In the genomic region with DNA sequence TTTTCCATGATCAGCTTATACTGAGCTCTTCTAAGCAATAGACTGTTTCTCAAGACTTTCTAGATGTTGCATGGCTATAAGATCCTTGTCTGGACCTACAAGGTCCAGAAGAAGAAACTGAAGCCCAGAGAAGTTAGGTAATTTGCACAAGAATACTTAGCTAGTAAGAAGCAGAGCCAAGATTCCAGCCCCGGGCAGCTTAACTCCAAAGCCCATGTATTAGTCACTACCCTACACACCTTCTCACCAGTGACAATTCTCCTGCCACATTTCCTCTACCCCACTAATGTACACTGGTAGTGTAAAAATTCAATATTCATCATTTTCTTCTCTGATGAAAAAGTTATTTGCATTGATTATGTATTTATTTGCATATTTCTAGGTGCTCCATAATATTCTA, we compare ENCODE assay signal across 19 cellular contexts.
"Had no signal": no experiment of that assay in that cellular context is flagged by ENCODE, and none has a peak within 500 bp of the region (broad histone marks: within the 10 kb centered on the region; RNA-seq: fewer than 3 reads in every experiment).

No MANE protein-coding gene starts in this region.

- H3K4me3 ChIP-seq: lung, sigmoid colon, tibial nerve, uterus had no signal

- H3K36me3 Mint-ChIP-seq: mesothelial cell of epicardium, T-cell had no signal

- H3K27ac Mint-ChIP-seq: activated naive CD4-positive, alpha-beta T cell treated with anti-CD3 and anti-CD28 coated beads for 36 hours; mesothelial cell of epicardium; nephron; T-cell had no signal

- H3K27ac ChIP-seq: sigmoid colon, tibial nerve, uterus had no signal

- H3K36me3 ChIP-seq: sigmoid colon, tibial nerve, uterus had no signal

- H3K4me1 ChIP-seq: sigmoid colon, tibial nerve, uterus had no signal

- ATAC-seq: activated T-cell treated with anti-CD3 and anti-CD28 coated beads, Interleukin-2, amount 50 U/mL, for 4 hours; left lobe of liver; stimulated activated naive CD8-positive, alpha-beta T cell treated with anti-CD3 and anti-CD28 coated beads, Interleukin-15, Interleukin-2, amounts not matched to agents 100 U/mL and 50 U/mL, for 24 hours; T-cell had no signal

- H3K4me1 Mint-ChIP-seq: T-cell had no signal

- H3K9me3 ChIP-seq: sigmoid colon, tibial nerve, uterus had no signal

- H3K27me3 ChIP-seq: sigmoid colon, tibial nerve, uterus had no signal

- H3K27me3 Mint-ChIP-seq: T-cell had no signal

- H3K4me3 Mint-ChIP-seq: activated naive CD4-positive, alpha-beta T cell treated with anti-CD3 and anti-CD28 coated beads for 36 hours; activated T-cell treated with anti-CD3 and anti-CD28 coated beads, Interleukin-2, amount 50 U/mL, for 4 hours; mesothelial cell of epicardium; nephron; T-cell had no signal

- DNase-seq: activated CD4-positive, alpha-beta T cell treated with anti-CD3 and anti-CD28 coated beads, Interleukin-2, amount 50 U/mL, for 1 hour; activated CD8-positive, alpha-beta memory T cell treated with anti-CD3 and anti-CD28 coated beads, Interleukin-2, amount 50 U/mL, for 4 hours; activated naive CD4-positive, alpha-beta T cell treated with anti-CD3 and anti-CD28 coated beads for 36 hours; activated T-cell treated with anti-CD3 and anti-CD28 coated beads, Interleukin-2, amount 50 U/mL, for 4 hours; anterior cingulate cortex; effector CD8-positive, alpha-beta T cell; hypothalamus; kidney; sigmoid colon; stimulated activated CD4-positive, alpha-beta T cell treated with anti-CD3 and anti-CD28 coated beads, Interleukin-1b, Interleukin-23, amount 100 ng/mL, for 48 hours; stimulated activated naive CD8-positive, alpha-beta T cell treated with anti-CD3 and anti-CD28 coated beads, Interleukin-15, Interleukin-2, amounts not matched to agents 100 U/mL and 50 U/mL, for 24 hours; T-cell; T-helper 9 cell; uterus had no signal

- H3K9me3 Mint-ChIP-seq: activated naive CD4-positive, alpha-beta T cell treated with anti-CD3 and anti-CD28 coated beads for 36 hours; activated T-cell treated with anti-CD3 and anti-CD28 coated beads, Interleukin-2, amount 50 U/mL, for 4 hours; mesothelial cell of epicardium; nephron; T-cell had no signal
